In genomic region chr16:73735018-73735417, GRCh38 we compare ENCODE assay signal across 13 cellular contexts.
A peak's percentile ranks its signal among the peaks of the same experiment; 100 is the strongest.
DNase-seq lines count a peak whose midpoint lies in the region; ATAC-seq and TF ChIP-seq lines count a peak whose summit lies in the region.
"Had no signal": no experiment of that assay in that cellular context is flagged by ENCODE, and none has a peak within 500 bp of the region (broad histone marks: within the 10 kb centered on the region; RNA-seq: fewer than 3 reads in every experiment).

No MANE protein-coding gene starts in this region.

- H4K20me1 ChIP-seq in IMR-90 (ENCODE audit: insufficient read depth, low read length), result no peaks in the 10 kb centered on the region

- CTCF ChIA-PET in IMR-90 (lab: Yijun Ruan, JAX), result no interaction called here

- H3K9ac ChIP-seq in IMR-90 (ENCODE audit: low read depth, low read length), result no peak overlapping the region

- no peaks in the 10 kb centered on the region for H3K79me1 ChIP-seq in IMR-90 (ENCODE audit: low read depth in 1 of 2, low read length in 2 of 2)

- H3K9me1 ChIP-seq in IMR-90 (ENCODE audit: insufficient read depth, low read length), result no peaks in the 10 kb centered on the region

- H3K4me2 ChIP-seq in IMR-90 (ENCODE audit: low read depth, low read length), result peak overlapping the region; percentile 28; the same call in 1 of the 2 replicates

- no peak overlapping the region for H3K27ac ChIP-seq in IMR-90 (ENCODE audit: insufficient read depth, low read length)
- H3K27ac ChIP-seq: colonic mucosa, pancreas, SK-N-MC had no signal

- no peak overlapping the region for H3K56ac ChIP-seq in IMR-90 (ENCODE audit: extremely low read depth, insufficient read depth, low read length)

- dilution Hi-C loops in IMR-90 (cut with HindIII; ENCODE audit: low sequenced_read_pairs, unreplicated experiment), result no loop called here

- WGBS in IMR-90 (ENCODE audit: extremely low coverage in 2 of 2, insufficient read length in 1 of 2), 2 experiments, result no CpG with 5 or more reads among the region's 3 CpGs

- no peak for TF ChIP-seq POLR2A in IMR-90 (IDR thresholded peaks at IDR 0.05; ENCODE audit: low read depth, low read length)

- H2AK9ac ChIP-seq in IMR-90 (replicated peaks; ENCODE audit: low read depth, low read length, poor library complexity), result no peak overlapping the region

- intact Hi-C loops in IMR-90 (cut with micrococcal nuclease), result no loop called here

- POLR2A ChIA-PET in IMR-90 (lab: Charles Lee; ENCODE audit: unreplicated experiment), result no interaction called here

- H2BK120ac ChIP-seq in IMR-90 (ENCODE audit: low read depth, low read length), result no peak overlapping the region

- DNase-seq in A172 (ENCODE audit: low spot score) (peak; percentile 87), IMR-90 (peak; percentile 75), epithelial cell of esophagus (ENCODE audit: low read depth) (peak; percentile 95), hypothalamus (lab: John Stamatoyannopoulos, UW) (no peak)
- DNase-seq: CD4-positive, alpha-beta T cell; colonic mucosa; NCI-H1694; pancreas had no signal

- no peaks in the 10 kb centered on the region for H3K27me3 ChIP-seq in IMR-90 (ENCODE audit: control insufficient read depth, insufficient read depth, low read length)
- H3K27me3 ChIP-seq: colonic mucosa, pancreas had no signal

- H4K5ac ChIP-seq in IMR-90 (ENCODE audit: low read depth, low read length), result no peak overlapping the region

- no peak overlapping the region for H2BK20ac ChIP-seq in IMR-90 (ENCODE audit: low read depth, low read length)

- no peaks in the 10 kb centered on the region for H3K9me3 ChIP-seq in IMR-90 (ENCODE audit: control insufficient read depth, insufficient read depth, low read length)
- H3K9me3 ChIP-seq: colonic mucosa, pancreas had no signal

- H3K36me3 ChIP-seq in IMR-90 (ENCODE audit: control insufficient read depth, insufficient read depth, low read length), result no peaks in the 10 kb centered on the region
- H3K36me3 ChIP-seq: colonic mucosa, pancreas had no signal

- no peak overlapping the region for H2AFZ ChIP-seq in IMR-90 (replicated peaks; ENCODE audit: low read length, poor library complexity)

- H4K8ac ChIP-seq in IMR-90 (ENCODE audit: low read depth in 2 of 2, low read length in 2 of 2), result no peak overlapping the region

- ATAC-seq in GM19351 (IDR thresholded peaks at IDR 0.05; ENCODE audit: unreplicated experiment) (peak; percentile 65), IMR-90 (ENCODE audit: low read depth) (peak; percentile 57), GM19328 (IDR thresholded peaks at IDR 0.05; ENCODE audit: unreplicated experiment) (no peak), GM19452 (IDR thresholded peaks at IDR 0.05; ENCODE audit: unreplicated experiment) (no peak), HG02852 (IDR thresholded peaks at IDR 0.05; ENCODE audit: unreplicated experiment) (no peak)

- H3K18ac ChIP-seq in IMR-90 (ENCODE audit: low read depth, low read length), result no peak overlapping the region

- no peak overlapping the region for H3K14ac ChIP-seq in IMR-90 (replicated peaks; ENCODE audit: low read depth, low read length)

- H3K4me3 ChIP-seq in IMR-90 (ENCODE audit: insufficient read depth, low read depth, low read length) (no peak overlapping the region), epithelial cell of esophagus (ENCODE audit: low read length) (no peak overlapping the region)
- H3K4me3 ChIP-seq: colonic mucosa, pancreas, SK-N-MC had no signal

- no peak overlapping the region for H3K4ac ChIP-seq in IMR-90 (ENCODE audit: low read depth, low read length)

- BruUV-seq in IMR-90 (replicated peaks; lab: Mats Ljungman, UMichigan), result no TSS peak

- TF ChIP-seq CTCF in IMR-90 (conservative IDR thresholded peaks at IDR 0.05; ENCODE audit: low read depth, low read length) (no peak), epithelial cell of esophagus (IDR thresholded peaks at IDR 0.05; ENCODE audit: insufficient read depth, low read depth, low read length, missing control alignments) (no peak)

- H3K4me1 ChIP-seq in IMR-90 (ENCODE audit: control insufficient read depth, insufficient read depth, low read length), result no peaks in the 10 kb centered on the region
- H3K4me1 ChIP-seq: colonic mucosa, pancreas had no signal

- TF ChIP-seq RAD21 in IMR-90 (IDR thresholded peaks at IDR 0.05; ENCODE audit: low read length), result no peak

- H2BK5ac ChIP-seq in IMR-90 (ENCODE audit: low read depth, low read length, poor library complexity, severe bottlenecking), result no peak overlapping the region

- H2BK15ac ChIP-seq in IMR-90 (ENCODE audit: low read depth, low read length), result no peak overlapping the region

- H2AK5ac ChIP-seq in IMR-90 (ENCODE audit: low read depth, low read length), result no peak overlapping the region

- H3K23ac ChIP-seq in IMR-90 (ENCODE audit: low read depth, low read length), result no peak overlapping the region

- no peak overlapping the region for H4K91ac ChIP-seq in IMR-90 (ENCODE audit: insufficient read depth, low read depth, low read length)

- in situ Hi-C loops in IMR-90 (cut with MboI; ENCODE audit: low sequenced_read_pairs), result no loop called here

TF ChIP-seq in IMR-90, 13 proteins besides CTCF, POLR2A, EP300 and RAD21:
- TF ChIP-seq CEBPB (IDR thresholded peaks at IDR 0.05; ENCODE audit: low read depth, low read length) (no peak), FOS (IDR thresholded peaks at IDR 0.05; ENCODE audit: low read depth, low read length) (peak; percentile 61; the same call in 1 of the 2 replicates)

Comparison
In these comparisons a context has a peak if more than half of its experiments do, and no peak if none do; other contexts are left out.
1. DNase-seq: peak in A172 (single experiment), IMR-90 (single experiment) and epithelial cell of esophagus (single experiment); none in hypothalamus (0 of 51).
2. ATAC-seq: peak in GM19351 (single experiment) and IMR-90 (single experiment); none in GM19328 (single experiment), GM19452 (single experiment) and HG02852 (single experiment).